In the genomic region with DNA sequence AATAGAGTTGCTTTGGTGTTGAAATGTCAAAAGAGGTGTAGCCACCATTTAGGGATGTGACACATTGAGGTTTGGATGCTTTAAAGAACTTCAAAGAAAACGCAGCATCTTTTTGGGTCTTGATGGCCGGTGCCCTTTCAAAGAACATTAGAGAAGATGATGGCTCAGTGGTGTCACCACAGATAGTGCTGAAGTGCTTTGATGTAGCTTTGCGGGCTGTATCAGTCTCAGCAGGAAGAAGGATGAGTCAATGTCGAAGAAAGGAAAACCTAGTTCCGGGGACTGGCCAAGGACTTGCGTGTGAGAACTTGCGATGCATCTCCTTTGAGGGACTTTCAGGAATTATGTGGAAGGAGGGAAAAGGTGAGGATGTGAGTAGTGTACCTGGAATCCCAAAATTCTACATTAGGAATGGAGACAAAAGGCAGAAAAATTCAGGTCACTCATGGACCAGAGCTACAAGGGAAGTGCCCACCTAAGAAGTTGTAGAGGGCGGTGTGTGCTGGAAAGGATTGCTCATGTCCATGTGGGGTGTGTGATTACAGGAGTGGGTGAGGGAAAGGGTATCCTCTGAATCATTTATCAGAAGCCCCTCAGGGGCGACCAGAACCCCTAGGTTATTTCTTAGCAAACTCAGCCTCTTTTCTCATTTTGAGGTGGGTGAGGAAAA, we compare ENCODE assay signal across 9 cellular contexts. TPM values are rescaled to one million over a fixed set of nuclear protein-coding genes. Genes with fewer than 3 reads are reported as not detected.
DNase-seq lines count a peak whose midpoint lies in the region; ATAC-seq and TF ChIP-seq lines count a peak whose summit lies in the region.
"Had no signal": no experiment of that assay in that cellular context is flagged by ENCODE, and none has a peak within 500 bp of the region (broad histone marks: within the 10 kb centered on the region; RNA-seq: fewer than 3 reads in every experiment).

No MANE protein-coding gene starts in this region.

- no peaks in the 10 kb centered on the region for H3K36me3 ChIP-seq in Peyer's patch
- H3K36me3 ChIP-seq: cardiac muscle cell had no signal

- H3K27me3 ChIP-seq in Peyer's patch: no peaks in the 10 kb centered on the region

- ATAC-seq in HG02642 (IDR thresholded peaks at IDR 0.05; ENCODE audit: poor library complexity, unreplicated experiment): peak; percentile 54

- TF ChIP-seq POLR2A in Peyer's patch (IDR thresholded peaks at IDR 0.05): no peak

- H3K27ac ChIP-seq in Peyer's patch (peak overlapping the region; percentile 51 to 80 (median 57)), substantia nigra (ENCODE audit: low read depth, low read length, poor library complexity, severe bottlenecking) (no peak overlapping the region)
- H3K27ac ChIP-seq: cardiac muscle cell had no signal

- peak overlapping the region; percentile 55 for H3K4me3 ChIP-seq in GM12865 (ENCODE audit: low read depth, low read length)
- H3K4me3 ChIP-seq in Peyer's patch: no peak overlapping the region
- H3K4me3 ChIP-seq: cardiac muscle cell had no signal

- TF ChIP-seq CTCF in GM12865 (IDR thresholded peaks at IDR 0.05; ENCODE audit: insufficient read depth, low read depth, low read length, missing control alignments) (no peak), Peyer's patch (IDR thresholded peaks at IDR 0.05) (no peak)

- H3K9me3 ChIP-seq in Peyer's patch: no peaks in the 10 kb centered on the region

- peaks cover 0 to 11% (median 4%) of the 10 kb centered on the region in 4 donors for H3K4me1 ChIP-seq in Peyer's patch

- DNase-seq in GM12865 (ENCODE audit: low read depth) (peak; percentile 88), Peyer's patch (peak in 2 of 3 donors; percentile 59 to 71), NCI-H187 (lab: John Stamatoyannopoulos, UW) (no peak), substantia nigra (lab: John Stamatoyannopoulos, UW) (no peak), hepatic stellate cell (ENCODE audit: low spot score) (no peak)
- peak; percentile 58 for DNase-seq in activated naive CD4-positive, alpha-beta T cell treated with anti-CD3 and anti-CD28 coated beads, Interleukin-2, amount 50 U/mL, for 16 hours
- peak; percentile 47 for DNase-seq in stimulated activated CD8-positive, alpha-beta memory T cell treated with anti-CD3 and anti-CD28 coated beads, Interleukin-4, amount 100 ng/mL, for 24 hours (ENCODE audit: low read depth)

RNA-seq across cellular contexts. Expression of gene GZMB, which starts 39.7 kb away (rescaled TPM):
- 1 to 10 TPM in 2 of 4 donors, not detected in 2; 1.1 to 1.9 TPM for total RNA-seq in Peyer's patch
- total RNA-seq: cardiac muscle cell had no signal

Comparison
In these comparisons a context has a peak if more than half of its experiments do, and no peak if none do; other contexts are left out.
1. DNase-seq: peak in GM12865 (single experiment), Peyer's patch (2 of 3), activated naive CD4-positive, alpha-beta T cell treated with anti-CD3 and anti-CD28 coated beads, Interleukin-2, amount 50 U/mL, for 16 hours (single experiment) and stimulated activated CD8-positive, alpha-beta memory T cell treated with anti-CD3 and anti-CD28 coated beads, Interleukin-4, amount 100 ng/mL, for 24 hours (single experiment); none in NCI-H187 (0 of 2), substantia nigra (0 of 49) and hepatic stellate cell (single experiment).